Comparison of ENCODE assay signal across 8 cellular contexts in genomic region chr16:588889-589657, GRCh38. TPM values are rescaled to one million over a fixed set of nuclear protein-coding genes. Genes with fewer than 3 reads are reported as not detected.
DNase-seq lines count a peak whose midpoint lies in the region; ATAC-seq and TF ChIP-seq lines count a peak whose summit lies in the region.

No MANE protein-coding gene starts in this region.

- H3K27me3 Mint-ChIP-seq in CD4-positive, alpha-beta memory T cell: no peaks in the 10 kb centered on the region
- H3K27me3 Mint-ChIP-seq in activated CD8-positive, alpha-beta T cell treated with anti-CD3 and anti-CD28 coated beads for 36 hours: no peaks in the 10 kb centered on the region

- TF ChIP-seq CTCF in activated CD8-positive, alpha-beta T cell treated with anti-CD3 and anti-CD28 coated beads for 36 hours (IDR thresholded peaks at IDR 0.05): no peak
- no peak for TF ChIP-seq CTCF in lung (IDR thresholded peaks at IDR 0.05; ENCODE audit: control extremely low read depth, extremely low read depth)

- H3K9me3 Mint-ChIP-seq in CD4-positive, alpha-beta memory T cell: peaks cover 0 to 2% (median 0%) of the 10 kb centered on the region in 8 donors
- no peaks in the 10 kb centered on the region for H3K9me3 Mint-ChIP-seq in activated CD8-positive, alpha-beta T cell treated with anti-CD3 and anti-CD28 coated beads for 36 hours

- ATAC-seq in GM19455 (IDR thresholded peaks at IDR 0.05; ENCODE audit: unreplicated experiment) (peak; percentile 73), lung (ENCODE audit: insufficient read depth, low FRiP score) (peak; percentile 87)
- ATAC-seq in activated CD8-positive, alpha-beta T cell treated with anti-CD3 and anti-CD28 coated beads for 36 hours: peak; percentile 79

- H3K27me3 ChIP-seq in CD4-positive, alpha-beta memory T cell (ENCODE audit: insufficient read depth, low read length): no peaks in the 10 kb centered on the region
- no peaks in the 10 kb centered on the region for H3K27me3 ChIP-seq in lung (ENCODE audit: control insufficient read depth, insufficient read depth)

- H3K4me1 ChIP-seq in CD4-positive, alpha-beta memory T cell (ENCODE audit: insufficient read depth, low read length): peaks cover 27% of the 10 kb centered on the region
- peaks cover 0 to 29% of the 10 kb centered on the region in 2 donors for H3K4me1 ChIP-seq in lung (ENCODE audit: control insufficient read depth in 2 of 2, insufficient read depth in 2 of 2, low read length in 2 of 2)

- H3K4me3 Mint-ChIP-seq in CD4-positive, alpha-beta memory T cell: peak overlapping the region; percentile 93 to 100 (median 99)
- peak overlapping the region; percentile 83 for H3K4me3 Mint-ChIP-seq in activated CD8-positive, alpha-beta T cell treated with anti-CD3 and anti-CD28 coated beads for 36 hours

- H3K27ac Mint-ChIP-seq in CD4-positive, alpha-beta memory T cell: peak overlapping the region; percentile 91 to 100 (median 99)
- H3K27ac Mint-ChIP-seq in activated CD8-positive, alpha-beta T cell treated with anti-CD3 and anti-CD28 coated beads for 36 hours: peak overlapping the region; percentile 98

- no peaks in the 10 kb centered on the region for H3K9me3 ChIP-seq in CD4-positive, alpha-beta memory T cell (ENCODE audit: control insufficient read depth in 1 of 2, low read length in 2 of 2)
- no peaks in the 10 kb centered on the region for H3K9me3 ChIP-seq in lung (ENCODE audit: control insufficient read depth in 2 of 2, insufficient read depth in 1 of 2, low read length in 1 of 2)

- WGBS in lung, 2 donors: 1% methylated on average over 83 to 107 of the region's 107 CpGs

- CTCF ChIA-PET in CD4-positive, alpha-beta memory T cell (lab: Charles Lee; ENCODE audit: partially characterized antibody): no interaction called here
- CTCF ChIA-PET in activated CD8-positive, alpha-beta T cell treated with anti-CD3 and anti-CD28 coated beads for 36 hours (lab: Charles Lee): interaction anchor here (1.4 to 1.8 kb wide), 2 partner anchors 12 to 17 kb away, joined by 3 to 5 read pairs; no protein-coding TSS in a partner anchor

- intact Hi-C loops in CD4-positive, alpha-beta memory T cell (cut with micrococcal nuclease): loop anchor here (1.0 to 10.0 kb wide), 6 partner anchors 19 to 382 kb away; partner anchors contain the start of genes CAPN15, LMF1, METTL26 and MRPL28
- intact Hi-C loops in activated CD8-positive, alpha-beta T cell treated with anti-CD3 and anti-CD28 coated beads for 36 hours (cut with micrococcal nuclease): loop anchor here (10.0 kb wide), 1 partner anchor 76 kb away; the partner anchor contains the start of gene RHOT2

- H3K36me3 ChIP-seq in CD4-positive, alpha-beta memory T cell (ENCODE audit: insufficient read depth, low read length): no peaks in the 10 kb centered on the region
- H3K36me3 ChIP-seq in lung (ENCODE audit: control insufficient read depth in 2 of 2, insufficient read depth in 2 of 2, low read length in 2 of 2): no peaks in the 10 kb centered on the region

- POLR2A ChIA-PET in CD4-positive, alpha-beta memory T cell (lab: Charles Lee; ENCODE audit: partially characterized antibody): interaction anchor here (0.7 to 2.7 kb wide), 8 partner anchors 9 to 1566 kb away, joined by 3 to 18 read pairs (median 5); partner anchors contain the start of genes CAPN15, METTL26, PIGQ and TRAF7
- POLR2A ChIA-PET in activated CD8-positive, alpha-beta T cell treated with anti-CD3 and anti-CD28 coated beads for 36 hours (lab: Charles Lee): interaction anchor here (0.6 to 1.9 kb wide), 13 partner anchors 10 to 164 kb away, joined by 3 to 8 read pairs (median 4); partner anchors contain the start of genes METTL26, PIGQ, RAB11FIP3 and RHOT2

- H3K36me3 Mint-ChIP-seq in CD4-positive, alpha-beta memory T cell: peaks cover 0 to 12% of the 10 kb centered on the region in 2 donors
- peaks cover 13% of the 10 kb centered on the region for H3K36me3 Mint-ChIP-seq in activated CD8-positive, alpha-beta T cell treated with anti-CD3 and anti-CD28 coated beads for 36 hours (ENCODE audit: low read depth)

- peak overlapping the region; percentile 85 for H3K27ac ChIP-seq in CD4-positive, alpha-beta memory T cell (ENCODE audit: low read depth, low read length)
- peak overlapping the region; percentile 94 to 99 for H3K27ac ChIP-seq in lung (ENCODE audit: low read depth in 1 of 2, low read length in 1 of 2)

- peak; percentile 99 to 100 (median 99) for DNase-seq in CD4-positive, alpha-beta memory T cell
- DNase-seq in HK-2 (ENCODE audit: unreplicated experiment): peak; percentile 94
- peak; percentile 87 for DNase-seq in NCI-H82 treated with DMSO at 0.1 percent for 48 hours (lab: John Stamatoyannopoulos, UW; ENCODE audit: unreplicated experiment)
- DNase-seq in activated CD8-positive, alpha-beta T cell treated with anti-CD3 and anti-CD28 coated beads for 36 hours: peak; percentile 98
- DNase-seq in ecto neural progenitor cell (ENCODE audit: low spot score): peak; percentile 99
- DNase-seq in lung (ENCODE audit: low spot score): peak; percentile 97
- peak; percentile 96 to 99 (median 96) for DNase-seq in stimulated activated CD4-positive, alpha-beta T cell treated with anti-CD3 and anti-CD28 coated beads, TNF-alpha, amount 100 ng/mL, for 1 hour (ENCODE audit: low read depth in 3 of 3, low spot score in 1 of 3)

- peaks cover 14 to 48% (median 33%) of the 10 kb centered on the region in 4 donors for H3K4me1 Mint-ChIP-seq in CD4-positive, alpha-beta memory T cell
- peaks cover 22% of the 10 kb centered on the region for H3K4me1 Mint-ChIP-seq in activated CD8-positive, alpha-beta T cell treated with anti-CD3 and anti-CD28 coated beads for 36 hours (ENCODE audit: low read depth)

- peak overlapping the region; percentile 69 to 89 for H3K4me3 ChIP-seq in CD4-positive, alpha-beta memory T cell (ENCODE audit: low read length in 2 of 2)
- peak overlapping the region; percentile 84 for H3K4me3 ChIP-seq in lung

RNA-seq across cellular contexts. Expression of gene RAB40C, which starts 0.8 kb away (rescaled TPM):
- 10 to 100 TPM; 22.0 to 25.6 TPM for total RNA-seq in CD4-positive, alpha-beta memory T cell
- polyA plus RNA-seq in CD4-positive, alpha-beta memory T cell: 10 to 100 TPM in 1 of 2 donors, 1 to 10 TPM in 1; 6.8 to 17.7 TPM
- 1 to 10 TPM; 8.1 to 8.8 TPM for total RNA-seq in activated CD8-positive, alpha-beta T cell treated with anti-CD3 and anti-CD28 coated beads for 36 hours
- 10 to 100 TPM; 25.1 to 58.9 TPM for total RNA-seq in lung
- 10 to 100 TPM; 34.0 to 53.8 TPM for polyA plus RNA-seq in lung

RNA-seq across cellular contexts. Expression of gene PIGQ, which starts 19.3 kb away (rescaled TPM):
- 10 to 100 TPM; 61.4 to 63.3 TPM for total RNA-seq in CD4-positive, alpha-beta memory T cell
- polyA plus RNA-seq in CD4-positive, alpha-beta memory T cell: 10 to 100 TPM in 1 of 2 donors, 1 to 10 TPM in 1; 7.2 to 12.5 TPM
- total RNA-seq in activated CD8-positive, alpha-beta T cell treated with anti-CD3 and anti-CD28 coated beads for 36 hours: 10 to 100 TPM; 18.5 to 18.6 TPM
- 10 to 100 TPM; 34.9 to 81.2 TPM for total RNA-seq in lung
- 10 to 100 TPM; 41.5 to 98.2 TPM for polyA plus RNA-seq in lung

RNA-seq across cellular contexts. Expression of gene NHLRC4, which starts 22.3 kb away (rescaled TPM):
- 1 to 10 TPM; 2.4 to 3.2 TPM for total RNA-seq in CD4-positive, alpha-beta memory T cell
- 1 to 10 TPM; 2.1 to 2.7 TPM for polyA plus RNA-seq in CD4-positive, alpha-beta memory T cell
- total RNA-seq in activated CD8-positive, alpha-beta T cell treated with anti-CD3 and anti-CD28 coated beads for 36 hours: under 1 TPM; 0.41 to 0.72 TPM
- total RNA-seq in lung: 1 to 10 TPM; 7.0 to 8.6 TPM
- 1 to 10 TPM; 2.3 to 4.5 TPM for polyA plus RNA-seq in lung

RNA-seq across cellular contexts. Expression of gene PRR35, which starts 28.9 kb away (rescaled TPM):
- not detected for total RNA-seq in CD4-positive, alpha-beta memory T cell
- not detected for polyA plus RNA-seq in CD4-positive, alpha-beta memory T cell
- total RNA-seq in activated CD8-positive, alpha-beta T cell treated with anti-CD3 and anti-CD28 coated beads for 36 hours: not detected
- total RNA-seq in lung: not detected
- not detected for polyA plus RNA-seq in lung

RNA-seq across cellular contexts. Expression of gene WFIKKN1, which starts 41.7 kb away (rescaled TPM):
- under 1 TPM; 0.67 to 0.86 TPM for total RNA-seq in CD4-positive, alpha-beta memory T cell
- polyA plus RNA-seq in CD4-positive, alpha-beta memory T cell: under 1 TPM in 1 of 2 donors, not detected in 1; 0.09 TPM
- under 1 TPM in 1 of 2 experiments, not detected in 1; 0.25 TPM for total RNA-seq in activated CD8-positive, alpha-beta T cell treated with anti-CD3 and anti-CD28 coated beads for 36 hours
- 1 to 10 TPM in 1 of 2 donors, under 1 TPM in 1; 0.31 to 2.5 TPM for total RNA-seq in lung
- under 1 TPM; 0.44 to 0.79 TPM for polyA plus RNA-seq in lung

Comparison
In these comparisons a context has a peak if more than half of its experiments do, and no peak if none do; other contexts are left out.
1. Peak in every context shown above with its lines: DNase-seq, ATAC-seq, H3K4me3 ChIP-seq and H3K27ac ChIP-seq.